2 cellular contexts compared by ENCODE assay signal in the genomic region with DNA sequence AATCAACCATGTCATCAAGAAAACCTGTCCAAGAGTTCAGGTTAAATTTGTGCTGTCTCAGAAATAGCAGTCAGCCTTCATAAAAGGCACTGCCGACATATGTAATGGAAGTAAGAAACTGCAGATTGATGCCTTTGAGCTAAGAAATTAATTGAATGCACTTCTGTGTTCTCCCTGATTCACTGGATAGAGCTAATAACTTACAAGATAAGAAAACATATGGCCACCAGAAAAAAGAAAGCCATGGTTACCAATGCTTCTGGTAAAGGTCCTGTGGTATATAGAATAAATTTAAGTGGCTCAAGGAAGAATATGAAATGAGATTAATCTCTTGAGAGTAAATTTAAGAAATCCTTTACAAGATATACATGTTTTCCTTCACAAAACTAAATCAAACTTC.
TF ChIP-seq lines count a peak whose summit lies in the region.

No MANE protein-coding gene starts in this region.

TF ChIP-seq in GM23338, 12 proteins besides CTCF, POLR2A, EP300 and RAD21 (continued from another document):
- TF ChIP-seq, protein P1, sequence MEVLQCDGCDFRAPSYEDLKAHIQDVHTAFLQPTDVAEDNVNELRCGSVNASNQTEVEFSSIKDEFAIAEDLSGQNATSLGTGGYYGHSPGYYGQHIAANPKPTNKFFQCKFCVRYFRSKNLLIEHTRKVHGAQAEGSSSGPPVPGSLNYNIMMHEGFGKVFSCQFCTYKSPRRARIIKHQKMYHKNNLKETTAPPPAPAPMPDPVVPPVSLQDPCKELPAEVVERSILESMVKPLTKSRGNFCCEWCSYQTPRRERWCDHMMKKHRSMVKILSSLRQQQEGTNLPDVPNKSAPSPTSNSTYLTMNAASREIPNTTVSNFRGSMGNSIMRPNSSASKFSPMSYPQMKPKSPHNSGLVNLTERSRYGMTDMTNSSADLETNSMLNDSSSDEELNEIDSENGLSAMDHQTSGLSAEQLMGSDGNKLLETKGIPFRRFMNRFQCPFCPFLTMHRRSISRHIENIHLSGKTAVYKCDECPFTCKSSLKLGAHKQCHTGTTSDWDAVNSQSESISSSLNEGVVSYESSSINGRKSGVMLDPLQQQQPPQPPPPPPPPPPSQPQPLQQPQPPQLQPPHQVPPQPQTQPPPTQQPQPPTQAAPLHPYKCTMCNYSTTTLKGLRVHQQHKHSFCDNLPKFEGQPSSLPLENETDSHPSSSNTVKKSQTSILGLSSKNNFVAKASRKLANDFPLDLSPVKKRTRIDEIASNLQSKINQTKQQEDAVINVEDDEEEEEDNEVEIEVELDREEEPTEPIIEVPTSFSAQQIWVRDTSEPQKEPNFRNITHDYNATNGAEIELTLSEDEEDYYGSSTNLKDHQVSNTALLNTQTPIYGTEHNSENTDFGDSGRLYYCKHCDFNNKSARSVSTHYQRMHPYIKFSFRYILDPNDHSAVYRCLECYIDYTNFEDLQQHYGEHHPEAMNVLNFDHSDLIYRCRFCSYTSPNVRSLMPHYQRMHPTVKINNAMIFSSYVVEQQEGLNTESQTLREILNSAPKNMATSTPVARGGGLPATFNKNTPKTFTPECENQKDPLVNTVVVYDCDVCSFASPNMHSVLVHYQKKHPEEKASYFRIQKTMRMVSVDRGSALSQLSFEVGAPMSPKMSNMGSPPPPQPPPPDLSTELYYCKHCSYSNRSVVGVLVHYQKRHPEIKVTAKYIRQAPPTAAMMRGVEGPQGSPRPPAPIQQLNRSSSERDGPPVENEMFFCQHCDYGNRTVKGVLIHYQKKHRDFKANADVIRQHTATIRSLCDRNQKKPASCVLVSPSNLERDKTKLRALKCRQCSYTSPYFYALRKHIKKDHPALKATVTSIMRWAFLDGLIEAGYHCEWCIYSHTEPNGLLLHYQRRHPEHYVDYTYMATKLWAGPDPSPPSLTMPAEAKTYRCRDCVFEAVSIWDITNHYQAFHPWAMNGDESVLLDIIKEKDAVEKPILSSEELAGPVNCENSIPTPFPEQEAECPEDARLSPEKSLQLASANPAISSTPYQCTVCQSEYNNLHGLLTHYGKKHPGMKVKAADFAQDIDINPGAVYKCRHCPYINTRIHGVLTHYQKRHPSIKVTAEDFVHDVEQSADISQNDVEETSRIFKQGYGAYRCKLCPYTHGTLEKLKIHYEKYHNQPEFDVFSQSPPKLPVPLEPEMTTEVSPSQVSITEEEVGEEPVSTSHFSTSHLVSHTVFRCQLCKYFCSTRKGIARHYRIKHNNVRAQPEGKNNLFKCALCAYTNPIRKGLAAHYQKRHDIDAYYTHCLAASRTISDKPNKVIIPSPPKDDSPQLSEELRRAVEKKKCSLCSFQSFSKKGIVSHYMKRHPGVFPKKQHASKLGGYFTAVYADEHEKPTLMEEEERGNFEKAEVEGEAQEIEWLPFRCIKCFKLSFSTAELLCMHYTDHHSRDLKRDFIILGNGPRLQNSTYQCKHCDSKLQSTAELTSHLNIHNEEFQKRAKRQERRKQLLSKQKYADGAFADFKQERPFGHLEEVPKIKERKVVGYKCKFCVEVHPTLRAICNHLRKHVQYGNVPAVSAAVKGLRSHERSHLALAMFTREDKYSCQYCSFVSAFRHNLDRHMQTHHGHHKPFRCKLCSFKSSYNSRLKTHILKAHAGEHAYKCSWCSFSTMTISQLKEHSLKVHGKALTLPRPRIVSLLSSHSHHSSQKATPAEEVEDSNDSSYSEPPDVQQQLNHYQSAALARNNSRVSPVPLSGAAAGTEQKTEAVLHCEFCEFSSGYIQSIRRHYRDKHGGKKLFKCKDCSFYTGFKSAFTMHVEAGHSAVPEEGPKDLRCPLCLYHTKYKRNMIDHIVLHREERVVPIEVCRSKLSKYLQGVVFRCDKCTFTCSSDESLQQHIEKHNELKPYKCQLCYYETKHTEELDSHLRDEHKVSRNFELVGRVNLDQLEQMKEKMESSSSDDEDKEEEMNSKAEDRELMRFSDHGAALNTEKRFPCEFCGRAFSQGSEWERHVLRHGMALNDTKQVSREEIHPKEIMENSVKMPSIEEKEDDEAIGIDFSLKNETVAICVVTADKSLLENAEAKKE (CRISPR knock-in tag; IDR thresholded peaks at IDR 0.05), result no peak
- TF ChIP-seq, protein P2, sequence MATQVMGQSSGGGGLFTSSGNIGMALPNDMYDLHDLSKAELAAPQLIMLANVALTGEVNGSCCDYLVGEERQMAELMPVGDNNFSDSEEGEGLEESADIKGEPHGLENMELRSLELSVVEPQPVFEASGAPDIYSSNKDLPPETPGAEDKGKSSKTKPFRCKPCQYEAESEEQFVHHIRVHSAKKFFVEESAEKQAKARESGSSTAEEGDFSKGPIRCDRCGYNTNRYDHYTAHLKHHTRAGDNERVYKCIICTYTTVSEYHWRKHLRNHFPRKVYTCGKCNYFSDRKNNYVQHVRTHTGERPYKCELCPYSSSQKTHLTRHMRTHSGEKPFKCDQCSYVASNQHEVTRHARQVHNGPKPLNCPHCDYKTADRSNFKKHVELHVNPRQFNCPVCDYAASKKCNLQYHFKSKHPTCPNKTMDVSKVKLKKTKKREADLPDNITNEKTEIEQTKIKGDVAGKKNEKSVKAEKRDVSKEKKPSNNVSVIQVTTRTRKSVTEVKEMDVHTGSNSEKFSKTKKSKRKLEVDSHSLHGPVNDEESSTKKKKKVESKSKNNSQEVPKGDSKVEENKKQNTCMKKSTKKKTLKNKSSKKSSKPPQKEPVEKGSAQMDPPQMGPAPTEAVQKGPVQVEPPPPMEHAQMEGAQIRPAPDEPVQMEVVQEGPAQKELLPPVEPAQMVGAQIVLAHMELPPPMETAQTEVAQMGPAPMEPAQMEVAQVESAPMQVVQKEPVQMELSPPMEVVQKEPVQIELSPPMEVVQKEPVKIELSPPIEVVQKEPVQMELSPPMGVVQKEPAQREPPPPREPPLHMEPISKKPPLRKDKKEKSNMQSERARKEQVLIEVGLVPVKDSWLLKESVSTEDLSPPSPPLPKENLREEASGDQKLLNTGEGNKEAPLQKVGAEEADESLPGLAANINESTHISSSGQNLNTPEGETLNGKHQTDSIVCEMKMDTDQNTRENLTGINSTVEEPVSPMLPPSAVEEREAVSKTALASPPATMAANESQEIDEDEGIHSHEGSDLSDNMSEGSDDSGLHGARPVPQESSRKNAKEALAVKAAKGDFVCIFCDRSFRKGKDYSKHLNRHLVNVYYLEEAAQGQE (IDR thresholded peaks at IDR 0.05; ENCODE audit: unreplicated experiment), result no peak
- TF ChIP-seq ZNF331 (CRISPR knock-in tag; IDR thresholded peaks at IDR 0.05; ENCODE audit: low read depth) (no peak), POLR2AphosphoS5 (IDR thresholded peaks at IDR 0.05; ENCODE audit: low read depth) (no peak)

TF ChIP-seq in SK-N-SH, 30 proteins besides CTCF, POLR2A, EP300 and RAD21 (continued from another document):
- TF ChIP-seq EZH2phosphoT487 (IDR thresholded peaks at IDR 0.05; ENCODE audit: borderline replicate concordance, low read depth) (no peak), JUND (IDR thresholded peaks at IDR 0.05) (no peak), FOXJ3 (CRISPR knock-in tag; IDR thresholded peaks at IDR 0.05) (no peak)
- TF ChIP-seq, protein P3, sequence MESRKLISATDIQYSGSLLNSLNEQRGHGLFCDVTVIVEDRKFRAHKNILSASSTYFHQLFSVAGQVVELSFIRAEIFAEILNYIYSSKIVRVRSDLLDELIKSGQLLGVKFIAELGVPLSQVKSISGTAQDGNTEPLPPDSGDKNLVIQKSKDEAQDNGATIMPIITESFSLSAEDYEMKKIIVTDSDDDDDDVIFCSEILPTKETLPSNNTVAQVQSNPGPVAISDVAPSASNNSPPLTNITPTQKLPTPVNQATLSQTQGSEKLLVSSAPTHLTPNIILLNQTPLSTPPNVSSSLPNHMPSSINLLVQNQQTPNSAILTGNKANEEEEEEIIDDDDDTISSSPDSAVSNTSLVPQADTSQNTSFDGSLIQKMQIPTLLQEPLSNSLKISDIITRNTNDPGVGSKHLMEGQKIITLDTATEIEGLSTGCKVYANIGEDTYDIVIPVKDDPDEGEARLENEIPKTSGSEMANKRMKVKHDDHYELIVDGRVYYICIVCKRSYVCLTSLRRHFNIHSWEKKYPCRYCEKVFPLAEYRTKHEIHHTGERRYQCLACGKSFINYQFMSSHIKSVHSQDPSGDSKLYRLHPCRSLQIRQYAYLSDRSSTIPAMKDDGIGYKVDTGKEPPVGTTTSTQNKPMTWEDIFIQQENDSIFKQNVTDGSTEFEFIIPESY (IDR thresholded peaks at IDR 0.05; ENCODE audit: borderline replicate concordance, low read depth), result no peak
- TF ChIP-seq, protein P4, sequence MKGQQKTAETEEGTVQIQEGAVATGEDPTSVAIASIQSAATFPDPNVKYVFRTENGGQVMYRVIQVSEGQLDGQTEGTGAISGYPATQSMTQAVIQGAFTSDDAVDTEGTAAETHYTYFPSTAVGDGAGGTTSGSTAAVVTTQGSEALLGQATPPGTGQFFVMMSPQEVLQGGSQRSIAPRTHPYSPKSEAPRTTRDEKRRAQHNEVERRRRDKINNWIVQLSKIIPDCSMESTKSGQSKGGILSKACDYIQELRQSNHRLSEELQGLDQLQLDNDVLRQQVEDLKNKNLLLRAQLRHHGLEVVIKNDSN (IDR thresholded peaks at IDR 0.05; ENCODE audit: borderline replicate concordance, low read depth), result no peak
- TF ChIP-seq, protein P5, sequence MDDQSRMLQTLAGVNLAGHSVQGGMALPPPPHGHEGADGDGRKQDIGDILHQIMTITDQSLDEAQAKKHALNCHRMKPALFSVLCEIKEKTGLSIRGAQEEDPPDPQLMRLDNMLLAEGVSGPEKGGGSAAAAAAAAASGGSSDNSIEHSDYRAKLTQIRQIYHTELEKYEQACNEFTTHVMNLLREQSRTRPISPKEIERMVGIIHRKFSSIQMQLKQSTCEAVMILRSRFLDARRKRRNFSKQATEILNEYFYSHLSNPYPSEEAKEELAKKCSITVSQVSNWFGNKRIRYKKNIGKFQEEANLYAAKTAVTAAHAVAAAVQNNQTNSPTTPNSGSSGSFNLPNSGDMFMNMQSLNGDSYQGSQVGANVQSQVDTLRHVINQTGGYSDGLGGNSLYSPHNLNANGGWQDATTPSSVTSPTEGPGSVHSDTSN (IDR thresholded peaks at IDR 0.05), result no peak
